Comparison of ENCODE assay signal across 13 cellular contexts in the genomic region with DNA sequence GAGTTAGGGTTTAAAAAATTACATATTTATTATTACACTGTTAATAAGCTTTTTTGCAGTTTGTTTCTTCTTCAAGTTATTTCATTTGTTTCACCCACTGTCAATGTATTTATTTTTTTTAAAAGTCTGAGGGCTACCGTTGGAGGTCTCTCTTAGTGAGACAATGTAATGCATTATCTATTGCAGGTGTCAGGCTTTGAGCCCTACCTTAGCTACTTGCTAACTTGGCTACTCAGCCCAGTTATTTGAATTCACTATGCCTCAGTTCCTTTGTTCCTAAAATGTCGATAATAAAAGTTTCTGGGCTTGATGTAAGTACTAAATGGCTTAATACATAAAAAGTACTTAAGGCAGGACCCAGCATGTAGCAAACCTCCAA. TPM values are rescaled to one million over a fixed set of nuclear protein-coding genes. Genes with fewer than 3 reads are reported as not detected.
DNase-seq lines count a peak whose midpoint lies in the region; ATAC-seq and TF ChIP-seq lines count a peak whose summit lies in the region.
"Had no signal": no experiment of that assay in that cellular context is flagged by ENCODE, and none has a peak within 500 bp of the region (broad histone marks: within the 10 kb centered on the region; RNA-seq: fewer than 3 reads in every experiment).

No MANE protein-coding gene starts in this region.

- no peak for TF ChIP-seq EP300 in tibial nerve (IDR thresholded peaks at IDR 0.05)

- peaks cover 0 to 26% (median 0%) of the 10 kb centered on the region in 4 donors for H3K4me1 ChIP-seq in tibial nerve

- DNase-seq in DMS53 (lab: John Stamatoyannopoulos, UW), result peak; percentile 42
- DNase-seq in DMS53 treated with DMSO at 0.1 percent for 48 hours (lab: John Stamatoyannopoulos, UW; ENCODE audit: unreplicated experiment), result no peak
- DNase-seq in chondrocyte (ENCODE audit: low spot score), result no peak
- DNase-seq in mesothelial cell of epicardium (ENCODE audit: low spot score in 2 of 2, unreplicated experiment in 2 of 2), result no peak
- DNase-seq in tibial nerve (ENCODE audit: low spot score in 2 of 2), result no peak
- no peak for DNase-seq in activated CD4-positive, alpha-beta T cell treated with anti-CD3 and anti-CD28 coated beads for 1 hour
- DNase-seq: amniotic stem cell, DMS79, NCI-H1436 treated with DMSO at 0.1 percent for 48 hours, NCI-H82, T-helper 17 cell had no signal

- peak overlapping the region in 2 of 4 donors; percentile 36 to 49 for H3K4me3 ChIP-seq in tibial nerve

- no peaks in the 10 kb centered on the region for H3K27me3 Mint-ChIP-seq in chondrocyte (ENCODE audit: low read depth)
- H3K27me3 Mint-ChIP-seq in mesothelial cell of epicardium (ENCODE audit: low read depth), result no peaks in the 10 kb centered on the region
- H3K27me3 Mint-ChIP-seq: T-helper 17 cell had no signal

- 25 to 31% methylated on average over 2 of the region's 2 CpGs for WGBS in tibial nerve, 2 donors

- no peak for TF ChIP-seq CTCF in chondrocyte (IDR thresholded peaks at IDR 0.05)
- no peak for TF ChIP-seq CTCF in mesothelial cell of epicardium (IDR thresholded peaks at IDR 0.05; ENCODE audit: unreplicated experiment)
- TF ChIP-seq CTCF in tibial nerve (IDR thresholded peaks at IDR 0.05), result no peak

- H3K27me3 ChIP-seq in tibial nerve, result no peaks in the 10 kb centered on the region

- H3K27ac Mint-ChIP-seq in chondrocyte (ENCODE audit: unreplicated experiment), result peak overlapping the region; percentile 97
- peak overlapping the region; percentile 97 for H3K27ac Mint-ChIP-seq in mesothelial cell of epicardium
- H3K27ac Mint-ChIP-seq: T-helper 17 cell had no signal

- H3K36me3 Mint-ChIP-seq in chondrocyte (ENCODE audit: low read depth) (peaks cover 4% of the 10 kb centered on the region), mesothelial cell of epicardium (peaks cover 1% of the 10 kb centered on the region)

- no peak for TF ChIP-seq POLR2A in tibial nerve (IDR thresholded peaks at IDR 0.05)

- H3K9me3 ChIP-seq in tibial nerve, result no peaks in the 10 kb centered on the region

- no peak for ATAC-seq in GM21515 (IDR thresholded peaks at IDR 0.05; ENCODE audit: unreplicated experiment)
- no peak for ATAC-seq in HG02610 (IDR thresholded peaks at IDR 0.05; ENCODE audit: unreplicated experiment)
- ATAC-seq: T-helper 17 cell had no signal

- H3K9me3 Mint-ChIP-seq in chondrocyte (ENCODE audit: low read depth) (no peaks in the 10 kb centered on the region), mesothelial cell of epicardium (peaks cover 10% of the 10 kb centered on the region)

- no peaks in the 10 kb centered on the region for H3K36me3 ChIP-seq in tibial nerve

- H3K4me1 Mint-ChIP-seq in chondrocyte (ENCODE audit: low read depth) (peaks cover 38% of the 10 kb centered on the region), mesothelial cell of epicardium (peaks cover 36% of the 10 kb centered on the region)

- H3K4me3 Mint-ChIP-seq in chondrocyte (ENCODE audit: unreplicated experiment), result peak overlapping the region; percentile 86
- peak overlapping the region; percentile 81 for H3K4me3 Mint-ChIP-seq in mesothelial cell of epicardium
- H3K4me3 Mint-ChIP-seq: T-helper 17 cell had no signal

- H3K27ac ChIP-seq in tibial nerve, result peak overlapping the region in 3 of 4 donors; percentile 45 to 83 (median 78)

RNA-seq across cellular contexts. Expression of a gene that starts 0.5 kb away (rescaled TPM):
- 116 to 173 TPM (median 161 TPM) in 3 replicates for total RNA-seq in chondrocyte
- 80.0 to 89.7 TPM (median 87.9 TPM) in 3 replicates for total RNA-seq in mesothelial cell of epicardium
- 100 to 1,000 TPM in 1 of 4 donors, 10 to 100 TPM in 3; 75.1 to 110 (median 92.2) TPM for total RNA-seq in tibial nerve
